ENCODE assay signal across 13 cellular contexts in the genomic region with DNA sequence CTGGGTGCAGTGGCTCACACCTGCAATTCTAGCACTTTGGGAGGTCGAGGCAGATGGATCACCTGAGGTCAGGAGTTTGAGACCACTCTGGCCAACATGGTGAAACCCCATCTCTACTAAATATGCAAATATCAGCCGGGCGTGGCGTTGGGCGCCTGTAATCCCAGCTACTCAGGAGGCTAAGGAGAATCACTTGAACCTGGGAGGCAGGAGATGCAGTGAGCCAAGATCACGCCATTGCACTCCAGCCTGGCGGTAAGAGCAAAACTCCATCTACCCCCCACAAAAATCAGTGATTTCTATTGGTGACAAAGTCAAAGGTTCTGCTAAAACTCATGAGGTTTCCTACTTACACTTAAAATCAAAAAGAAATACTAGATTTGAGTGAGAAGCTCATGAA. TPM values are rescaled to one million over a fixed set of nuclear protein-coding genes. Genes with fewer than 3 reads are reported as not detected.
DNase-seq lines count a peak whose midpoint lies in the region; ATAC-seq and TF ChIP-seq lines count a peak whose summit lies in the region.
"Had no signal": no experiment of that assay in that cellular context is flagged by ENCODE, and none has a peak within 500 bp of the region (broad histone marks: within the 10 kb centered on the region; RNA-seq: fewer than 3 reads in every experiment).

No MANE protein-coding gene starts in this region.

- CTCF ChIA-PET in RWPE1 (lab: Yijun Ruan, JAX), result interaction anchor here (0.6 to 0.7 kb wide), 2 partner anchors 25 to 87 kb away, joined by 3 read pairs; no protein-coding TSS in a partner anchor

- no peak overlapping the region for H2BK5ac ChIP-seq in trophoblast cell (ENCODE audit: low read depth, low read length, poor library complexity)

- no peaks in the 10 kb centered on the region for H3K79me1 ChIP-seq in trophoblast cell (ENCODE audit: low read length)

- no peak overlapping the region for H2AK5ac ChIP-seq in trophoblast cell (ENCODE audit: low read length)

- H3K23ac ChIP-seq in trophoblast cell (ENCODE audit: low read length), result no peak overlapping the region

- no peak overlapping the region for H2BK120ac ChIP-seq in trophoblast cell (ENCODE audit: insufficient read depth, low read length, poor library complexity)

- H3K79me2 ChIP-seq in trophoblast cell (ENCODE audit: control insufficient read depth, insufficient read depth, low read length, poor library complexity), result peaks cover 26% of the 10 kb centered on the region

- H3K4me2 ChIP-seq in trophoblast cell (ENCODE audit: low read length), result no peak overlapping the region
- H3K4me2 ChIP-seq: BLaER1 treated with 17β-estradiol and CSF1 and Interleukin-3, amounts not matched to agents 10 nM and 100 nM had no signal

- POLR2A ChIA-PET in RWPE1 (lab: Yijun Ruan, JAX; ENCODE audit: low non-redundant PET), result no interaction called here

- no peak overlapping the region for H4K8ac ChIP-seq in trophoblast cell (ENCODE audit: low read depth, low read length)

- H3K36me3 ChIP-seq in left ventricle myocardium inferior (no peaks in the 10 kb centered on the region), trophoblast cell (ENCODE audit: control insufficient read depth in 1 of 2, insufficient read depth in 2 of 2, low read length in 2 of 2) (peaks cover 16 to 20% of the 10 kb centered on the region in 2 experiments)

- peak; percentile 15 for ATAC-seq in left ventricle myocardium superior
- ATAC-seq: CD8-positive, alpha-beta T cell had no signal

- H3K4me3 ChIP-seq in left ventricle myocardium inferior (no peak overlapping the region), trophoblast cell (ENCODE audit: low read depth, low read length) (no peak overlapping the region)
- H3K4me3 ChIP-seq: BLaER1 treated with 17β-estradiol and CSF1 and Interleukin-3, amounts not matched to agents 10 nM and 100 nM; HAP-1 had no signal

- no peak overlapping the region for H4K12ac ChIP-seq in trophoblast cell (ENCODE audit: low read depth, low read length)

- no CpG with 5 or more reads among the region's 7 CpGs for WGBS in trophoblast cell (ENCODE audit: extremely low coverage, insufficient coverage, insufficient read length)

- H3K18ac ChIP-seq in trophoblast cell (ENCODE audit: low read length), result no peak overlapping the region

- intact Hi-C loops in left ventricle myocardium superior (cut with micrococcal nuclease) (no loop called here), left ventricle myocardium inferior (cut with micrococcal nuclease) (no loop called here)

- no peak for TF ChIP-seq CTCF in left ventricle myocardium inferior (IDR thresholded peaks at IDR 0.05; ENCODE audit: borderline replicate concordance)
- no peak for TF ChIP-seq CTCF in RWPE1 (conservative IDR thresholded peaks at IDR 0.05; ENCODE audit: low read depth)

- H3K9ac ChIP-seq in trophoblast cell (ENCODE audit: low read length), result no peak overlapping the region
- H3K9ac ChIP-seq: BLaER1 treated with 17β-estradiol and CSF1 and Interleukin-3, amounts not matched to agents 10 nM and 100 nM had no signal

- H3K9me3 ChIP-seq in left ventricle myocardium inferior (replicated peaks) (no peaks in the 10 kb centered on the region), trophoblast cell (ENCODE audit: insufficient read depth, low read depth, low read length) (no peaks in the 10 kb centered on the region)
- H3K9me3 ChIP-seq: BLaER1 treated with 17β-estradiol and CSF1 and Interleukin-3, amounts not matched to agents 10 nM and 100 nM; HAP-1 had no signal

- no peak overlapping the region for H3K14ac ChIP-seq in trophoblast cell (ENCODE audit: low read length)

- H3K4ac ChIP-seq in trophoblast cell (ENCODE audit: low read depth, low read length), result peak overlapping the region; percentile 99

- H2BK12ac ChIP-seq in trophoblast cell (ENCODE audit: low read length), result no peak overlapping the region

- peaks cover 100% of the 10 kb centered on the region for H3K4me1 ChIP-seq in left ventricle myocardium inferior
- H3K4me1 ChIP-seq in trophoblast cell (ENCODE audit: control insufficient read depth in 1 of 2, insufficient read depth in 2 of 2, low read length in 2 of 2), result no peaks in the 10 kb centered on the region

- H2AFZ ChIP-seq in trophoblast cell (ENCODE audit: insufficient read depth, low read length, poor library complexity), result no peak overlapping the region

- no peak overlapping the region for H3K27ac ChIP-seq in left ventricle myocardium inferior (replicated peaks)
- peak overlapping the region; percentile 15; the same call in 1 of the 2 replicates for H3K27ac ChIP-seq in RWPE1
- H3K27ac ChIP-seq in trophoblast cell (ENCODE audit: low read depth, low read length), result no peak overlapping the region
- H3K27ac ChIP-seq: BLaER1 treated with 17β-estradiol and CSF1 and Interleukin-3, amounts not matched to agents 10 nM and 100 nM had no signal

- H4K91ac ChIP-seq in trophoblast cell (ENCODE audit: low read depth, low read length), result no peak overlapping the region

- H3K27me3 ChIP-seq in left ventricle myocardium inferior (ENCODE audit: low read depth), result no peaks in the 10 kb centered on the region
- H3K27me3 ChIP-seq in trophoblast cell (ENCODE audit: insufficient read depth, low read length), result no peaks in the 10 kb centered on the region
- H3K27me3 ChIP-seq: BLaER1 treated with 17β-estradiol and CSF1 and Interleukin-3, amounts not matched to agents 10 nM and 100 nM had no signal

- DNase-seq in left ventricle myocardium superior (no peak), left ventricle myocardium inferior (no peak), RWPE1 (ENCODE audit: low spot score) (no peak), trophoblast cell (no peak)
- DNase-seq in stimulated activated CD4-positive, alpha-beta T cell treated with anti-CD3 and anti-CD28 coated beads, Interleukin-2, amount 100 ng/mL, for 24 hours, result no peak
- DNase-seq in activated CD4-positive, alpha-beta T cell treated with anti-CD3 and anti-CD28 coated beads, Interleukin-2, amount 50 U/mL, for 1 hour, result no peak
- no peak for DNase-seq in stimulated activated CD8-positive, alpha-beta memory T cell treated with anti-CD3 and anti-CD28 coated beads, Interleukin-4, amount 100 ng/mL, for 48 hours
- DNase-seq: Calu3; CD8-positive, alpha-beta T cell; DMS79 treated with DMSO at 0.1 percent for 48 hours; GF-D8 had no signal

RNA-seq across cellular contexts. Expression of a gene that starts 18.8 kb away (rescaled TPM):
- total RNA-seq in left ventricle myocardium superior, result 214 TPM
- total RNA-seq in left ventricle myocardium inferior, result 180 TPM
- 307 TPM in 2 replicates for polyA plus RNA-seq in trophoblast cell (2013)

RNA-seq across cellular contexts. Expression of a gene that starts 48.9 kb away (rescaled TPM):
- total RNA-seq in left ventricle myocardium superior, result 32.8 TPM
- 22.8 TPM for total RNA-seq in left ventricle myocardium inferior
- polyA plus RNA-seq in trophoblast cell (2013), result 0.89 and 0.93 TPM in 2 replicates
- total RNA-seq: CD8-positive, alpha-beta T cell had no signal
